1 cellular context compared by ENCODE assay signal in the genomic region with DNA sequence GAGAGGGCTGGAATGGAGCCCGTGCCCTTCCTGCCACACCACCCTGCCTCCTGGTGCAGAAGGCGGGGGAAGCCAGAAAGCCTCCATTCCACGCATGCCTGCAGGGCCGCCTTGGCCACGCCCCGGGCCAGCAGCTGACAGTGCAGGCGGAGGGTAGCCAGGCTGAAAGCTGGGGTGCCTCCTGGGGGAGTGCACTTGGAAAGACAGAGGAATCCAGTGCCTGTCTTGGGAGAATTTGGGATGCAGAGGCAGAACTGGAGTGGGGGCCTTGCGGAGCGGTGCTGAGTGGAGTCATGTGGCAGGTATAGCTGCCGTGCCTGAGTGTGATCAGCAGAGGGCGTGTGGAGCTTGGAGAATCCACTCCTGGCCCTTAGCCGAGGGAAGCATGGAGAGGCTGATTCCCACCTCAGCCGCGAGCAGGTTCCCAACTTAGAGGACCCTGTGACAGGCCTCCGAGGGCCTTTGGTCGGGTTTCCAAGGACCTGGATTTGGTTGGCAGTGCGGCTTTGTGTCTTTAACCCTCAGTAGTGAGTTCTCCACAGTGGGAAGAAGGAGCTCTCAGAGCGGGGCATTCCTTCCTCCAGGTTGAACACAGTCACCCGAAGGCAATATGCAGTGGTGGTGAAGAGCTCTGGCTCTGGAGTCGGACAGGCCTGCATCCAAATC.
TF ChIP-seq lines count a peak whose summit lies in the region.

No MANE protein-coding gene starts in this region.

TF ChIP-seq in GM12878, 131 proteins besides CTCF, POLR2A, EP300 and RAD21 (continued from another document and continues in another):
- TF ChIP-seq NR2F1 (conservative IDR thresholded peaks at IDR 0.05) (no peak), PML (IDR thresholded peaks at IDR 0.05; ENCODE audit: low read length) (no peak), KDM1A (IDR thresholded peaks at IDR 0.05; ENCODE audit: borderline replicate concordance) (no peak), YBX1 (IDR thresholded peaks at IDR 0.05) (no peak), SUZ12 (IDR thresholded peaks at IDR 0.05; ENCODE audit: unreplicated experiment) (no peak), DPF2 (IDR thresholded peaks at IDR 0.05) (no peak), MTA3 (IDR thresholded peaks at IDR 0.05; ENCODE audit: borderline replicate concordance, low read length) (no peak), TCF12 (IDR thresholded peaks at IDR 0.05; ENCODE audit: low read depth, low read length) (no peak), POLR2AphosphoS2 (IDR thresholded peaks at IDR 0.05; ENCODE audit: low read depth, low read length) (no peak), KLF5 (IDR thresholded peaks at IDR 0.05; ENCODE audit: partially characterized antibody) (no peak), RB1 (IDR thresholded peaks at IDR 0.05; ENCODE audit: borderline replicate concordance) (peak; percentile 72; the same call in 1 of the 2 replicates), EGR1 (IDR thresholded peaks at IDR 0.05; ENCODE audit: borderline replicate concordance in 1 of 2, low read depth in 2 of 2, low read length in 2 of 2) (no peak), ZNF217 (IDR thresholded peaks at IDR 0.05) (no peak), RCOR1 (conservative IDR thresholded peaks at IDR 0.05; ENCODE audit: low read depth, low read length) (no peak), SP1 (IDR thresholded peaks at IDR 0.05; ENCODE audit: low read depth, low read length) (no peak), CBFB (IDR thresholded peaks at IDR 0.05; ENCODE audit: low read depth) (no peak), EZH2 (IDR thresholded peaks at IDR 0.05; ENCODE audit: borderline replicate concordance, control insufficient read depth, low read depth, low read length) (no peak), RAD51 (IDR thresholded peaks at IDR 0.05) (peak; percentile 70), SMARCA5 (IDR thresholded peaks at IDR 0.05) (peak; percentile 74; the same call in 1 of the 2 replicates), SMAD1 (IDR thresholded peaks at IDR 0.05; ENCODE audit: low read depth, partially characterized antibody) (no peak), CHD2 (IDR thresholded peaks at IDR 0.05; ENCODE audit: borderline replicate concordance, low read depth, low read length) (no peak), HDAC2 (IDR thresholded peaks at IDR 0.05) (no peak), IKZF1 (conservative IDR thresholded peaks at IDR 0.05) (peak; percentile 74), NFYA (IDR thresholded peaks at IDR 0.05; ENCODE audit: borderline replicate concordance, low read depth, low read length) (no peak), BHLHE40 (IDR thresholded peaks at IDR 0.05; ENCODE audit: borderline replicate concordance in 1 of 2, low read depth in 2 of 2, low read length in 1 of 2) (peak in 1 of 2 experiments; percentile 20; a peak in 1 of 4 replicates), HDAC6 (IDR thresholded peaks at IDR 0.05; ENCODE audit: unreplicated experiment) (no peak), MEF2B (IDR thresholded peaks at IDR 0.05; ENCODE audit: partially characterized antibody, poor library complexity, severe bottlenecking) (no peak), RUNX3 (IDR thresholded peaks at IDR 0.05; ENCODE audit: low read length) (no peak), ZNF24 (IDR thresholded peaks at IDR 0.05) (no peak), IRF4 (IDR thresholded peaks at IDR 0.05; ENCODE audit: low read depth, low read length) (no peak)
- TF ChIP-seq, protein P1, sequence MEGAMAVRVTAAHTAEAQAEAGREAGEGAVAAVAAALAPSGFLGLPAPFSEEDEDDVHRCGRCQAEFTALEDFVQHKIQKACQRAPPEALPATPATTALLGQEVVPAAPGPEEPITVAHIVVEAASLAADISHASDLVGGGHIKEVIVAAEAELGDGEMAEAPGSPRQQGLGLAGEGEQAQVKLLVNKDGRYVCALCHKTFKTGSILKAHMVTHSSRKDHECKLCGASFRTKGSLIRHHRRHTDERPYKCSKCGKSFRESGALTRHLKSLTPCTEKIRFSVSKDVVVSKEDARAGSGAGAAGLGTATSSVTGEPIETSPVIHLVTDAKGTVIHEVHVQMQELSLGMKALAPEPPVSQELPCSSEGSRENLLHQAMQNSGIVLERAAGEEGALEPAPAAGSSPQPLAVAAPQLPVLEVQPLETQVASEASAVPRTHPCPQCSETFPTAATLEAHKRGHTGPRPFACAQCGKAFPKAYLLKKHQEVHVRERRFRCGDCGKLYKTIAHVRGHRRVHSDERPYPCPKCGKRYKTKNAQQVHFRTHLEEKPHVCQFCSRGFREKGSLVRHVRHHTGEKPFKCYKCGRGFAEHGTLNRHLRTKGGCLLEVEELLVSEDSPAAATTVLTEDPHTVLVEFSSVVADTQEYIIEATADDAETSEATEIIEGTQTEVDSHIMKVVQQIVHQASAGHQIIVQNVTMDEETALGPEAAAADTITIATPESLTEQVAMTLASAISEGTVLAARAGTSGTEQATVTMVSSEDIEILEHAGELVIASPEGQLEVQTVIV (IDR thresholded peaks at IDR 0.05; ENCODE audit: borderline replicate concordance, partially characterized antibody): no peak
- TF ChIP-seq, protein P2, sequence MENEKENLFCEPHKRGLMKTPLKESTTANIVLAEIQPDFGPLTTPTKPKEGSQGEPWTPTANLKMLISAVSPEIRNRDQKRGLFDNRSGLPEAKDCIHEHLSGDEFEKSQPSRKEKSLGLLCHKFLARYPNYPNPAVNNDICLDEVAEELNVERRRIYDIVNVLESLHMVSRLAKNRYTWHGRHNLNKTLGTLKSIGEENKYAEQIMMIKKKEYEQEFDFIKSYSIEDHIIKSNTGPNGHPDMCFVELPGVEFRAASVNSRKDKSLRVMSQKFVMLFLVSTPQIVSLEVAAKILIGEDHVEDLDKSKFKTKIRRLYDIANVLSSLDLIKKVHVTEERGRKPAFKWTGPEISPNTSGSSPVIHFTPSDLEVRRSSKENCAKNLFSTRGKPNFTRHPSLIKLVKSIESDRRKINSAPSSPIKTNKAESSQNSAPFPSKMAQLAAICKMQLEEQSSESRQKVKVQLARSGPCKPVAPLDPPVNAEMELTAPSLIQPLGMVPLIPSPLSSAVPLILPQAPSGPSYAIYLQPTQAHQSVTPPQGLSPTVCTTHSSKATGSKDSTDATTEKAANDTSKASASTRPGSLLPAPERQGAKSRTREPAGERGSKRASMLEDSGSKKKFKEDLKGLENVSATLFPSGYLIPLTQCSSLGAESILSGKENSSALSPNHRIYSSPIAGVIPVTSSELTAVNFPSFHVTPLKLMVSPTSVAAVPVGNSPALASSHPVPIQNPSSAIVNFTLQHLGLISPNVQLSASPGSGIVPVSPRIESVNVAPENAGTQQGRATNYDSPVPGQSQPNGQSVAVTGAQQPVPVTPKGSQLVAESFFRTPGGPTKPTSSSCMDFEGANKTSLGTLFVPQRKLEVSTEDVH (IDR thresholded peaks at IDR 0.05; ENCODE audit: low read depth, partially characterized antibody): no peak
- TF ChIP-seq, protein P3, sequence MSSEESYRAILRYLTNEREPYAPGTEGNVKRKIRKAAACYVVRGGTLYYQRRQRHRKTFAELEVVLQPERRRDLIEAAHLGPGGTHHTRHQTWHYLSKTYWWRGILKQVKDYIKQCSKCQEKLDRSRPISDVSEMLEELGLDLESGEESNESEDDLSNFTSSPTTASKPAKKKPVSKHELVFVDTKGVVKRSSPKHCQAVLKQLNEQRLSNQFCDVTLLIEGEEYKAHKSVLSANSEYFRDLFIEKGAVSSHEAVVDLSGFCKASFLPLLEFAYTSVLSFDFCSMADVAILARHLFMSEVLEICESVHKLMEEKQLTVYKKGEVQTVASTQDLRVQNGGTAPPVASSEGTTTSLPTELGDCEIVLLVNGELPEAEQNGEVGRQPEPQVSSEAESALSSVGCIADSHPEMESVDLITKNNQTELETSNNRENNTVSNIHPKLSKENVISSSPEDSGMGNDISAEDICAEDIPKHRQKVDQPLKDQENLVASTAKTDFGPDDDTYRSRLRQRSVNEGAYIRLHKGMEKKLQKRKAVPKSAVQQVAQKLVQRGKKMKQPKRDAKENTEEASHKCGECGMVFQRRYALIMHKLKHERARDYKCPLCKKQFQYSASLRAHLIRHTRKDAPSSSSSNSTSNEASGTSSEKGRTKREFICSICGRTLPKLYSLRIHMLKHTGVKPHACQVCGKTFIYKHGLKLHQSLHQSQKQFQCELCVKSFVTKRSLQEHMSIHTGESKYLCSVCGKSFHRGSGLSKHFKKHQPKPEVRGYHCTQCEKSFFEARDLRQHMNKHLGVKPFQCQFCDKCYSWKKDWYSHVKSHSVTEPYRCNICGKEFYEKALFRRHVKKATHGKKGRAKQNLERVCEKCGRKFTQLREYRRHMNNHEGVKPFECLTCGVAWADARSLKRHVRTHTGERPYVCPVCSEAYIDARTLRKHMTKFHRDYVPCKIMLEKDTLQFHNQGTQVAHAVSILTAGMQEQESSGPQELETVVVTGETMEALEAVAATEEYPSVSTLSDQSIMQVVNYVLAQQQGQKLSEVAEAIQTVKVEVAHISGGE (CRISPR knock-in tag; IDR thresholded peaks at IDR 0.05): no peak
- TF ChIP-seq, protein P4, sequence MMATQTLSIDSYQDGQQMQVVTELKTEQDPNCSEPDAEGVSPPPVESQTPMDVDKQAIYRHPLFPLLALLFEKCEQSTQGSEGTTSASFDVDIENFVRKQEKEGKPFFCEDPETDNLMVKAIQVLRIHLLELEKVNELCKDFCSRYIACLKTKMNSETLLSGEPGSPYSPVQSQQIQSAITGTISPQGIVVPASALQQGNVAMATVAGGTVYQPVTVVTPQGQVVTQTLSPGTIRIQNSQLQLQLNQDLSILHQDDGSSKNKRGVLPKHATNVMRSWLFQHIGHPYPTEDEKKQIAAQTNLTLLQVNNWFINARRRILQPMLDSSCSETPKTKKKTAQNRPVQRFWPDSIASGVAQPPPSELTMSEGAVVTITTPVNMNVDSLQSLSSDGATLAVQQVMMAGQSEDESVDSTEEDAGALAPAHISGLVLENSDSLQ (IDR thresholded peaks at IDR 0.05): no peak
- TF ChIP-seq, protein P5, sequence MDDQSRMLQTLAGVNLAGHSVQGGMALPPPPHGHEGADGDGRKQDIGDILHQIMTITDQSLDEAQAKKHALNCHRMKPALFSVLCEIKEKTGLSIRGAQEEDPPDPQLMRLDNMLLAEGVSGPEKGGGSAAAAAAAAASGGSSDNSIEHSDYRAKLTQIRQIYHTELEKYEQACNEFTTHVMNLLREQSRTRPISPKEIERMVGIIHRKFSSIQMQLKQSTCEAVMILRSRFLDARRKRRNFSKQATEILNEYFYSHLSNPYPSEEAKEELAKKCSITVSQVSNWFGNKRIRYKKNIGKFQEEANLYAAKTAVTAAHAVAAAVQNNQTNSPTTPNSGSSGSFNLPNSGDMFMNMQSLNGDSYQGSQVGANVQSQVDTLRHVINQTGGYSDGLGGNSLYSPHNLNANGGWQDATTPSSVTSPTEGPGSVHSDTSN (IDR thresholded peaks at IDR 0.05; ENCODE audit: insufficient replicate concordance, low read depth, low read length): no peak
- TF ChIP-seq, protein P6, sequence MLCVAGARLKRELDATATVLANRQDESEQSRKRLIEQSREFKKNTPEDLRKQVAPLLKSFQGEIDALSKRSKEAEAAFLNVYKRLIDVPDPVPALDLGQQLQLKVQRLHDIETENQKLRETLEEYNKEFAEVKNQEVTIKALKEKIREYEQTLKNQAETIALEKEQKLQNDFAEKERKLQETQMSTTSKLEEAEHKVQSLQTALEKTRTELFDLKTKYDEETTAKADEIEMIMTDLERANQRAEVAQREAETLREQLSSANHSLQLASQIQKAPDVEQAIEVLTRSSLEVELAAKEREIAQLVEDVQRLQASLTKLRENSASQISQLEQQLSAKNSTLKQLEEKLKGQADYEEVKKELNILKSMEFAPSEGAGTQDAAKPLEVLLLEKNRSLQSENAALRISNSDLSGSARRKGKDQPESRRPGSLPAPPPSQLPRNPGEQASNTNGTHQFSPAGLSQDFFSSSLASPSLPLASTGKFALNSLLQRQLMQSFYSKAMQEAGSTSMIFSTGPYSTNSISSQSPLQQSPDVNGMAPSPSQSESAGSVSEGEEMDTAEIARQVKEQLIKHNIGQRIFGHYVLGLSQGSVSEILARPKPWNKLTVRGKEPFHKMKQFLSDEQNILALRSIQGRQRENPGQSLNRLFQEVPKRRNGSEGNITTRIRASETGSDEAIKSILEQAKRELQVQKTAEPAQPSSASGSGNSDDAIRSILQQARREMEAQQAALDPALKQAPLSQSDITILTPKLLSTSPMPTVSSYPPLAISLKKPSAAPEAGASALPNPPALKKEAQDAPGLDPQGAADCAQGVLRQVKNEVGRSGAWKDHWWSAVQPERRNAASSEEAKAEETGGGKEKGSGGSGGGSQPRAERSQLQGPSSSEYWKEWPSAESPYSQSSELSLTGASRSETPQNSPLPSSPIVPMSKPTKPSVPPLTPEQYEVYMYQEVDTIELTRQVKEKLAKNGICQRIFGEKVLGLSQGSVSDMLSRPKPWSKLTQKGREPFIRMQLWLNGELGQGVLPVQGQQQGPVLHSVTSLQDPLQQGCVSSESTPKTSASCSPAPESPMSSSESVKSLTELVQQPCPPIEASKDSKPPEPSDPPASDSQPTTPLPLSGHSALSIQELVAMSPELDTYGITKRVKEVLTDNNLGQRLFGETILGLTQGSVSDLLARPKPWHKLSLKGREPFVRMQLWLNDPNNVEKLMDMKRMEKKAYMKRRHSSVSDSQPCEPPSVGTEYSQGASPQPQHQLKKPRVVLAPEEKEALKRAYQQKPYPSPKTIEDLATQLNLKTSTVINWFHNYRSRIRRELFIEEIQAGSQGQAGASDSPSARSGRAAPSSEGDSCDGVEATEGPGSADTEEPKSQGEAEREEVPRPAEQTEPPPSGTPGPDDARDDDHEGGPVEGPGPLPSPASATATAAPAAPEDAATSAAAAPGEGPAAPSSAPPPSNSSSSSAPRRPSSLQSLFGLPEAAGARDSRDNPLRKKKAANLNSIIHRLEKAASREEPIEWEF (IDR thresholded peaks at IDR 0.05; ENCODE audit: insufficient replicate concordance, low read depth, low read length): no peak
- TF ChIP-seq, protein P7, sequence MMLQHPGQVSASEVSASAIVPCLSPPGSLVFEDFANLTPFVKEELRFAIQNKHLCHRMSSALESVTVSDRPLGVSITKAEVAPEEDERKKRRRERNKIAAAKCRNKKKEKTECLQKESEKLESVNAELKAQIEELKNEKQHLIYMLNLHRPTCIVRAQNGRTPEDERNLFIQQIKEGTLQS (IDR thresholded peaks at IDR 0.05; ENCODE audit: borderline replicate concordance, extremely low read depth, low read depth, low read length): no peak
- TF ChIP-seq, protein P8, sequence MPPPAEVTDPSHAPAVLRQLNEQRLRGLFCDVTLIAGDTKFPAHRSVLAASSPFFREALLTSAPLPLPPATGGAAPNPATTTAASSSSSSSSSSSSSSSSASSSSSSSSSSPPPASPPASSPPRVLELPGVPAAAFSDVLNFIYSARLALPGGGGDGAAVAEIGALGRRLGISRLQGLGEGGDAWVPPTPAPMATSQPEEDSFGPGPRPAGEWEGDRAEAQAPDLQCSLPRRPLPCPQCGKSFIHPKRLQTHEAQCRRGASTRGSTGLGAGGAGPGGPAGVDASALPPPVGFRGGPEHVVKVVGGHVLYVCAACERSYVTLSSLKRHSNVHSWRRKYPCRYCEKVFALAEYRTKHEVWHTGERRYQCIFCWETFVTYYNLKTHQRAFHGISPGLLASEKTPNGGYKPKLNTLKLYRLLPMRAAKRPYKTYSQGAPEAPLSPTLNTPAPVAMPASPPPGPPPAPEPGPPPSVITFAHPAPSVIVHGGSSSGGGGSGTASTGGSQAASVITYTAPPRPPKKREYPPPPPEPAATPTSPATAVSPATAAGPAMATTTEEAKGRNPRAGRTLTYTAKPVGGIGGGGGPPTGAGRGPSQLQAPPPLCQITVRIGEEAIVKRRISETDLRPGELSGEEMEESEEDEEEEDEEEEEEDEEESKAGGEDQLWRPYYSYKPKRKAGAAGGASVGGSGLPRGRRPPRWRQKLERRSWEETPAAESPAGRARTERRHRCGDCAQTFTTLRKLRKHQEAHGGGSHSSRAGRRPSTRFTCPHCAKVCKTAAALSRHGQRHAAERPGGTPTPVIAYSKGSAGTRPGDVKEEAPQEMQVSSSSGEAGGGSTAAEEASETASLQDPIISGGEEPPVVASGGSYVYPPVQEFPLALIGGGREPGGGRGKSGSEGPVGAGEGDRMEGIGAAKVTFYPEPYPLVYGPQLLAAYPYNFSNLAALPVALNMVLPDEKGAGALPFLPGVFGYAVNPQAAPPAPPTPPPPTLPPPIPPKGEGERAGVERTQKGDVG (CRISPR knock-in tag; IDR thresholded peaks at IDR 0.05): no peak
